Comparison of ENCODE assay signal across 18 cellular contexts in genomic region chr14:99818503-99819036, GRCh38. TPM values are rescaled to one million over a fixed set of nuclear protein-coding genes. Genes with fewer than 3 reads are reported as not detected.
"Had no signal": no experiment of that assay in that cellular context is flagged by ENCODE, and none has a peak within 500 bp of the region (broad histone marks: within the 10 kb centered on the region; RNA-seq: fewer than 3 reads in every experiment).

No MANE protein-coding gene starts in this region.

- H3K36me3 ChIP-seq: neutrophil, ovary, prostate gland, right atrium auricular region, thoracic aorta, vagina had no signal

- H3K27me3 ChIP-seq: ovary, right atrium auricular region, vagina had no signal

- H3K4me1 ChIP-seq: foreskin keratinocyte had no signal

- DNase-seq: activated CD4-positive, alpha-beta T cell treated with anti-CD3 and anti-CD28 coated beads, Interleukin-2, amount 50 U/mL, for 1 hour; central memory CD4-positive, alpha-beta T cell; dermis blood vessel endothelial cell; effector CD8-positive, alpha-beta T cell; foreskin keratinocyte; left ventricle myocardium superior; mammary epithelial cell; midbrain; natural killer cell; ovary; stimulated activated naive B cell treated with anti-CD40 and anti-IgM and Interleukin-4, amounts not matched to agents 10 μg/mL and 1 μg/mL and 100 μg/mL, for 72 hours; SW 1271; T-helper 17 cell had no signal

- H3K4me3 ChIP-seq: ovary, prostate gland, right atrium auricular region, thoracic aorta had no signal

- ATAC-seq: foreskin keratinocyte; left ventricle myocardium superior; natural killer cell; stimulated activated naive B cell treated with anti-CD40 and anti-IgM and Interleukin-4, amounts not matched to agents 10 μg/mL and 1 μg/mL and 100 μg/mL, for 72 hours; T-helper 17 cell had no signal

- H3K9me3 ChIP-seq: neutrophil, ovary, prostate gland, right atrium auricular region, thoracic aorta, vagina had no signal

- H3K27ac ChIP-seq: foreskin keratinocyte, neutrophil, ovary, prostate gland, right atrium auricular region, thoracic aorta, vagina had no signal

RNA-seq across cellular contexts. Expression of gene EML1, which starts 25.4 kb away (rescaled TPM):
- total RNA-seq: natural killer cell had no signal
